ENCODE assay signal across 20 cellular contexts in genomic region chr14:58647777-58648176, GRCh38.
"Had no signal": no experiment of that assay in that cellular context is flagged by ENCODE, and none has a peak within 500 bp of the region (broad histone marks: within the 10 kb centered on the region; RNA-seq: fewer than 3 reads in every experiment).

No MANE protein-coding gene starts in this region.

- H3K4me1 ChIP-seq: gastrocnemius medialis, parathyroid adenoma, stomach had no signal

- DNase-seq: central memory CD4-positive, alpha-beta T cell; effector CD4-positive, alpha-beta T cell; foreskin fibroblast; gastrocnemius medialis; head of caudate nucleus; kidney; mesenchymal stem cell; midbrain; naive thymus-derived CD4-positive, alpha-beta T cell; stimulated activated CD4-positive, alpha-beta T cell treated with anti-CD3 and anti-CD28 coated beads, Interleukin-2, amount 100 ng/mL, for 24 hours; stimulated activated CD4-positive, alpha-beta T cell treated with anti-CD3 and anti-CD28 coated beads, Interleukin-4, amount 100 ng/mL, for 24 hours; stimulated activated naive CD4-positive, alpha-beta T cell treated with Interleukin-2 at 50 U/mL for 16 hours; stomach; thyroid gland; trophoblast cell had no signal

- H3K9me3 ChIP-seq: gastrocnemius medialis, stomach, thyroid gland had no signal

- H3K27me3 ChIP-seq: dorsolateral prefrontal cortex, gastrocnemius medialis, stomach, thyroid gland had no signal

- H3K27ac ChIP-seq: dorsolateral prefrontal cortex, gastrocnemius medialis, parathyroid adenoma, stomach, thyroid gland had no signal

- H3K4me3 ChIP-seq: dorsolateral prefrontal cortex, gastrocnemius medialis, stomach, thyroid gland had no signal

- ATAC-seq: gastrocnemius medialis; left lobe of liver; naive thymus-derived CD4-positive, alpha-beta T cell; sciatic nerve; stimulated activated effector memory CD8-positive, alpha-beta T cell treated with anti-CD3 and anti-CD28 coated beads, Interleukin-12 subunit alpha, Interleukin-12 subunit beta, amount 100 ng/mL, for 72 hours had no signal
